Comparison of ENCODE assay signal across 8 cellular contexts in the genomic region with DNA sequence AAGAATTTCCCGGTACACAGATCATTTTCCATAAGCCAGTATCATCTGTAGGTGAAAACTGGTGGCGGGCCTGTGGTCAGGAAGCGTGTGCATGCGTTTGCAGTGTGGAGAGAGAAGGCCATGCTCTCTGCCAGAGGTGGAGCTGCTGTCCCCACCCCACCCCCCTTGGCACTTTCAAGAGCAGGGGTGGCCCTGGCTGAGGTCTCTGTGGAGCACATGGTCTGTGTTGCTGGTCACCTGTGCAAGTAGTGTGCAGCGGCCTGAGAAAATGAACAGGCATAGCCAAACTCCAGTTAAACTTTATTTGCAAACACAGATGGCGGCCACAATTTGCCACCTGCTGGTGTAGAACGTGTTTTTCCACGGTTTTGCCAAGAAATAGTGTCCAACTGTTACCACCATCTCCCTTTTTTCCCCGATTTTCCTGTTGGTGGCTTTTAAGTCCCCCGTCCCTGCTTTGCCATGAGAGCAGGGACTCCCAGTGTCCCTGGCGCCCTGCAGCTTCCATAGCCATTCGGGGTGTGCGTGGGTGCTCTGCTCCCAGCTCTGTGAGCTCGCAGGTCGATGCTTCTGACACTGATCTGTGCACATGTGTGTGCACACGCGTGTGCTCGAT. TPM values are rescaled to one million over a fixed set of nuclear protein-coding genes. Genes with fewer than 3 reads are reported as not detected.
DNase-seq lines count a peak whose midpoint lies in the region; ATAC-seq and TF ChIP-seq lines count a peak whose summit lies in the region.

No MANE protein-coding gene starts in this region.

- H3K9me3 ChIP-seq in ascending aorta = no peaks in the 10 kb centered on the region

- H3K27me3 ChIP-seq in ascending aorta = no peaks in the 10 kb centered on the region

- peaks cover 30% of the 10 kb centered on the region for H3K36me3 Mint-ChIP-seq in stimulated activated naive CD8-positive, alpha-beta T cell treated with anti-CD3 and anti-CD28 coated beads, Interleukin-15, Interleukin-2, amounts not matched to agents 100 ng/mL and 50 ng/mL, for 24 hours (ENCODE audit: low read depth)
- H3K36me3 Mint-ChIP-seq in activated CD4-positive, alpha-beta memory T cell treated with anti-CD3 and anti-CD28 coated beads, Interleukin-2, amount 10 ng/mL, durations not matched to agents 7 days and 5 days (ENCODE audit: low read depth) = peaks cover 40% of the 10 kb centered on the region
- H3K36me3 Mint-ChIP-seq in immature natural killer cell = no peaks in the 10 kb centered on the region

- peaks cover 23% of the 10 kb centered on the region for H3K4me1 Mint-ChIP-seq in stimulated activated naive CD8-positive, alpha-beta T cell treated with anti-CD3 and anti-CD28 coated beads, Interleukin-15, Interleukin-2, amounts not matched to agents 100 ng/mL and 50 ng/mL, for 24 hours (ENCODE audit: low read depth)
- H3K4me1 Mint-ChIP-seq in activated CD4-positive, alpha-beta memory T cell treated with anti-CD3 and anti-CD28 coated beads, Interleukin-2, amount 10 ng/mL, durations not matched to agents 7 days and 5 days = peaks cover 31% of the 10 kb centered on the region
- H3K4me1 Mint-ChIP-seq in immature natural killer cell = peaks cover 33 to 36% of the 10 kb centered on the region in 2 donors

- H3K9me3 Mint-ChIP-seq in stimulated activated naive CD8-positive, alpha-beta T cell treated with anti-CD3 and anti-CD28 coated beads, Interleukin-15, Interleukin-2, amounts not matched to agents 100 ng/mL and 50 ng/mL, for 24 hours = no peaks in the 10 kb centered on the region
- H3K9me3 Mint-ChIP-seq in activated CD4-positive, alpha-beta memory T cell treated with anti-CD3 and anti-CD28 coated beads, Interleukin-2, amount 10 ng/mL, durations not matched to agents 7 days and 5 days = no peaks in the 10 kb centered on the region
- H3K9me3 Mint-ChIP-seq in immature natural killer cell = no peaks in the 10 kb centered on the region

- peak overlapping the region; percentile 67 for H3K27ac Mint-ChIP-seq in stimulated activated naive CD8-positive, alpha-beta T cell treated with anti-CD3 and anti-CD28 coated beads, Interleukin-15, Interleukin-2, amounts not matched to agents 100 ng/mL and 50 ng/mL, for 24 hours
- no peak overlapping the region for H3K27ac Mint-ChIP-seq in activated CD4-positive, alpha-beta memory T cell treated with anti-CD3 and anti-CD28 coated beads, Interleukin-2, amount 10 ng/mL, durations not matched to agents 7 days and 5 days
- peak overlapping the region in 5 of 6 donors; percentile 48 to 73 (median 64) for H3K27ac Mint-ChIP-seq in immature natural killer cell

- H3K4me1 ChIP-seq in ascending aorta = peaks cover 12 to 20% of the 10 kb centered on the region in 2 donors

- ATAC-seq in stimulated activated naive CD8-positive, alpha-beta T cell treated with anti-CD3 and anti-CD28 coated beads, Interleukin-15, Interleukin-2, amounts not matched to agents 100 U/mL and 50 U/mL, for 24 hours = no peak
- ATAC-seq in HG03025 (IDR thresholded peaks at IDR 0.05; ENCODE audit: low FRiP score, unreplicated experiment) (no peak), GM21515 (IDR thresholded peaks at IDR 0.05; ENCODE audit: unreplicated experiment) (no peak), GM21423 (IDR thresholded peaks at IDR 0.05; ENCODE audit: unreplicated experiment) (no peak)

- peak overlapping the region; percentile 95 for H3K4me3 Mint-ChIP-seq in stimulated activated naive CD8-positive, alpha-beta T cell treated with anti-CD3 and anti-CD28 coated beads, Interleukin-15, Interleukin-2, amounts not matched to agents 100 ng/mL and 50 ng/mL, for 24 hours
- H3K4me3 Mint-ChIP-seq in activated CD4-positive, alpha-beta memory T cell treated with anti-CD3 and anti-CD28 coated beads, Interleukin-2, amount 10 ng/mL, durations not matched to agents 7 days and 5 days = peak overlapping the region; percentile 95
- peak overlapping the region; percentile 62 to 92 (median 88) for H3K4me3 Mint-ChIP-seq in immature natural killer cell

- no peak overlapping the region for H3K4me3 ChIP-seq in ascending aorta

- intact Hi-C loops in ascending aorta (cut with DNase I) = no loop called here

- H3K27ac ChIP-seq in ascending aorta = no peak overlapping the region

- peaks cover 47 to 63% of the 10 kb centered on the region in 2 donors for H3K36me3 ChIP-seq in ascending aorta

- POLR2A ChIA-PET in activated CD4-positive, alpha-beta memory T cell treated with anti-CD3 and anti-CD28 coated beads, Interleukin-2, amount 10 ng/mL, durations not matched to agents 7 days and 5 days (lab: Charles Lee) = interaction anchor here (1.5 kb wide), 1 partner anchor 9 kb away, joined by 3 read pairs; no protein-coding TSS in a partner anchor

- TF ChIP-seq CTCF in ascending aorta (IDR thresholded peaks at IDR 0.05) = no peak

- CTCF ChIA-PET in activated CD4-positive, alpha-beta memory T cell treated with anti-CD3 and anti-CD28 coated beads, Interleukin-2, amount 10 ng/mL, durations not matched to agents 7 days and 5 days (lab: Charles Lee) = no interaction called here

- H3K27me3 Mint-ChIP-seq in stimulated activated naive CD8-positive, alpha-beta T cell treated with anti-CD3 and anti-CD28 coated beads, Interleukin-15, Interleukin-2, amounts not matched to agents 100 ng/mL and 50 ng/mL, for 24 hours = no peaks in the 10 kb centered on the region
- H3K27me3 Mint-ChIP-seq in activated CD4-positive, alpha-beta memory T cell treated with anti-CD3 and anti-CD28 coated beads, Interleukin-2, amount 10 ng/mL, durations not matched to agents 7 days and 5 days = no peaks in the 10 kb centered on the region
- peaks cover 2 to 9% (median 7%) of the 10 kb centered on the region in 3 donors for H3K27me3 Mint-ChIP-seq in immature natural killer cell (ENCODE audit: low read depth in 3 of 3)

- no peak for DNase-seq in stimulated activated naive CD8-positive, alpha-beta T cell treated with anti-CD3 and anti-CD28 coated beads, Interleukin-15, Interleukin-2, amounts not matched to agents 100 U/mL and 50 U/mL, for 24 hours
- no peak for DNase-seq in activated CD4-positive, alpha-beta memory T cell treated with anti-CD3 and anti-CD28 coated beads, Interleukin-2, amount 10 ng/mL, durations not matched to agents 7 days and 5 days
- no peak for DNase-seq in immature natural killer cell
- DNase-seq in ascending aorta (ENCODE audit: low spot score in 2 of 2) = no peak

RNA-seq across cellular contexts. Expression of gene ADRM1, which starts 2.5 kb away (rescaled TPM):
- total RNA-seq in activated CD4-positive, alpha-beta memory T cell treated with anti-CD3 and anti-CD28 coated beads, Interleukin-2, amount 10 ng/mL, durations not matched to agents 7 days and 5 days = 10 to 100 TPM; 90.1 to 91.0 TPM
- 100 to 1,000 TPM in 2 of 3 donors, 10 to 100 TPM in 1; 97.2 to 132 (median 108) TPM for polyA plus RNA-seq in immature natural killer cell
- total RNA-seq in ascending aorta = 236 TPM
